Comparison of ENCODE assay signal across 8 cellular contexts in genomic region chr1:13699936-13700520, GRCh38. TPM values are rescaled to one million over a fixed set of nuclear protein-coding genes. Genes with fewer than 3 reads are reported as not detected.
DNase-seq lines count a peak whose midpoint lies in the region; ATAC-seq and TF ChIP-seq lines count a peak whose summit lies in the region.

Gene PRDM2 (plus strand): TSS chr1:13700188. CDS start chr1:13715606, 15,418 bp downstream.

- under 1% methylated on average over 87 of the region's 87 CpGs for WGBS in right cardiac atrium

- CTCF ChIA-PET in AG04449 (lab: Yijun Ruan, JAX): interaction anchor here (0.5 to 1.3 kb wide), 6 partner anchors 12 to 114 kb away, joined by 3 to 7 read pairs (median 5); no protein-coding TSS in a partner anchor

- H3K4me3 ChIP-seq in AG04449 (ENCODE audit: low read depth, low read length): peak within 1 kb of the TSS; percentile 71
- H3K4me3 ChIP-seq in right cardiac atrium (ENCODE audit: low read length): peak within 1 kb of the TSS; percentile 98
- H3K4me3 ChIP-seq in retinal pigment epithelial cell (ENCODE audit: low read length): peak within 1 kb of the TSS; percentile 61

- H3K4me1 ChIP-seq in right cardiac atrium (ENCODE audit: control insufficient read depth, insufficient read depth, low read length): no peaks in the 10 kb centered on the region

- DNase-seq in AG04449 (ENCODE audit: low read depth, low spot score) (no peak), T-helper 1 cell (peak; percentile 29 to 69 (median 49)), amniotic epithelial cell (ENCODE audit: low read depth) (peak; percentile 27), right cardiac atrium (peak; percentile 58 to 87 (median 84)), retinal pigment epithelial cell (ENCODE audit: low read depth) (no peak), SW 1271 (lab: John Stamatoyannopoulos, UW) (no peak)

- H3K27me3 ChIP-seq in right cardiac atrium (ENCODE audit: control insufficient read depth, insufficient read depth): no peaks in the 10 kb centered on the region

- TF ChIP-seq CTCF in AG04449 (IDR thresholded peaks at IDR 0.05; ENCODE audit: insufficient read depth, low read length, missing control alignments) (no peak), retinal pigment epithelial cell (conservative IDR thresholded peaks at IDR 0.05; ENCODE audit: low read depth, low read length) (no peak)

- intact Hi-C loops in right cardiac atrium (cut with DNase I): no loop called here

- POLR2A ChIA-PET in AG04449 (lab: Yijun Ruan, JAX): no interaction called here

- ATAC-seq in GM18907 (IDR thresholded peaks at IDR 0.05; ENCODE audit: unreplicated experiment) (peak; percentile 42), HG03342 (IDR thresholded peaks at IDR 0.05; ENCODE audit: unreplicated experiment) (peak; percentile 38), right cardiac atrium (peak; percentile 83 to 86)

- H3K9me3 ChIP-seq in right cardiac atrium (ENCODE audit: control insufficient read depth, low read length): no peaks in the 10 kb centered on the region

- peak within 1 kb of the TSS; percentile 98 for H3K27ac ChIP-seq in right cardiac atrium (ENCODE audit: low read length)

RNA-seq across cellular contexts. Expression of gene PRDM2, which starts in this region (rescaled TPM):
- total RNA-seq in right cardiac atrium: 10 to 100 TPM; 37.2 to 45.9 (median 39.5) TPM
- 16.3 TPM for polyA plus RNA-seq in right cardiac atrium

Comparison
In these comparisons a context has a peak if more than half of its experiments do, and no peak if none do; other contexts are left out.
1. DNase-seq: peak in T-helper 1 cell (5 of 5), amniotic epithelial cell (single experiment) and right cardiac atrium (3 of 3); none in AG04449 (single experiment), retinal pigment epithelial cell (single experiment) and SW 1271 (0 of 2).
2. Peak in every context shown above with its lines, with median percentiles within 50 percentile points of each other: H3K4me3 ChIP-seq and ATAC-seq.